Comparison of ENCODE assay signal across 8 cellular contexts in genomic region chr5:177601126-177601525, GRCh38. TPM values are rescaled to one million over a fixed set of nuclear protein-coding genes. Genes with fewer than 3 reads are reported as not detected.
A peak's percentile ranks its signal among the peaks of the same experiment; 100 is the strongest.
DNase-seq lines count a peak whose midpoint lies in the region; ATAC-seq and TF ChIP-seq lines count a peak whose summit lies in the region.

No MANE protein-coding gene starts in this region.

- peaks cover 18% of the 10 kb centered on the region for H3K4me1 Mint-ChIP-seq in T-helper 2 cell treated with Interferon-gamma antibody and Interleukin-4, amounts not matched to agents 5 μg/mL and 100 μg/mL, for 36 hours (ENCODE audit: low read depth)
- peaks cover 32% of the 10 kb centered on the region for H3K4me1 Mint-ChIP-seq in activated CD4-positive, alpha-beta memory T cell treated with anti-CD3 and anti-CD28 coated beads, Interleukin-2, amount 10 ng/mL, durations not matched to agents 7 days and 5 days
- peaks cover 50% of the 10 kb centered on the region for H3K4me1 Mint-ChIP-seq in stimulated activated effector memory CD8-positive, alpha-beta T cell treated with anti-CD3 and anti-CD28 coated beads, Interleukin-12 subunit alpha, Interleukin-12 subunit beta, amount 100 ng/mL, for 72 hours

- H3K36me3 Mint-ChIP-seq in T-helper 2 cell treated with Interferon-gamma antibody and Interleukin-4, amounts not matched to agents 5 μg/mL and 100 μg/mL, for 36 hours (ENCODE audit: low read depth), result peaks cover 11% of the 10 kb centered on the region
- peaks cover 15% of the 10 kb centered on the region for H3K36me3 Mint-ChIP-seq in activated CD4-positive, alpha-beta memory T cell treated with anti-CD3 and anti-CD28 coated beads, Interleukin-2, amount 10 ng/mL, durations not matched to agents 7 days and 5 days (ENCODE audit: low read depth)
- peaks cover 35% of the 10 kb centered on the region for H3K36me3 Mint-ChIP-seq in stimulated activated effector memory CD8-positive, alpha-beta T cell treated with anti-CD3 and anti-CD28 coated beads, Interleukin-12 subunit alpha, Interleukin-12 subunit beta, amount 100 ng/mL, for 72 hours

- no peak for TF ChIP-seq CTCF in foreskin fibroblast (IDR thresholded peaks at IDR 0.05; ENCODE audit: low read depth, low read length)

- no peak for DNase-seq in T-helper 2 cell treated with Interferon-gamma antibody and Interleukin-4, amounts not matched to agents 5 μg/mL and 100 μg/mL, for 36 hours (ENCODE audit: low spot score)
- DNase-seq in T-helper 2 cell, result no peak
- DNase-seq in activated CD4-positive, alpha-beta memory T cell treated with anti-CD3 and anti-CD28 coated beads, Interleukin-2, amount 10 ng/mL, durations not matched to agents 7 days and 5 days, result no peak
- no peak for DNase-seq in foreskin fibroblast
- DNase-seq in stimulated activated effector memory CD8-positive, alpha-beta T cell treated with anti-CD3 and anti-CD28 coated beads, Interleukin-12 subunit alpha, Interleukin-12 subunit beta, amount 100 ng/mL, for 72 hours (ENCODE audit: low spot score in 2 of 2), result no peak
- DNase-seq in stimulated activated CD4-positive, alpha-beta T cell treated with anti-CD3 and anti-CD28 coated beads, Interleukin-12 subunit alpha, Interleukin-12 subunit beta, amount 100 ng/mL, for 4 hours, result no peak
- DNase-seq in superior temporal gyrus (ENCODE audit: extremely low spot score), result no peak

- POLR2A ChIA-PET in activated CD4-positive, alpha-beta memory T cell treated with anti-CD3 and anti-CD28 coated beads, Interleukin-2, amount 10 ng/mL, durations not matched to agents 7 days and 5 days (lab: Charles Lee), result interaction anchor here (0.9 to 2.2 kb wide), 4 partner anchors 8 to 553 kb away, joined by 3 to 10 read pairs (median 7); partner anchors contain the start of genes NHP2 and TMED9

- CTCF ChIA-PET in activated CD4-positive, alpha-beta memory T cell treated with anti-CD3 and anti-CD28 coated beads, Interleukin-2, amount 10 ng/mL, durations not matched to agents 7 days and 5 days (lab: Charles Lee), result interaction anchor here (1.3 kb wide), 1 partner anchor 9 kb away, joined by 5 read pairs; the partner anchor contains the start of gene TMED9

- H3K4me3 ChIP-seq in foreskin fibroblast (ENCODE audit: low read depth in 1 of 2, low read length in 2 of 2), result peak overlapping the region; percentile 88

- no peak for ATAC-seq in stimulated activated effector memory CD8-positive, alpha-beta T cell treated with anti-CD3 and anti-CD28 coated beads, Interleukin-12 subunit alpha, Interleukin-12 subunit beta, amount 100 ng/mL, for 72 hours
- no peak for ATAC-seq in HG02981 (IDR thresholded peaks at IDR 0.05; ENCODE audit: unreplicated experiment)

- H3K4me3 Mint-ChIP-seq in T-helper 2 cell treated with Interferon-gamma antibody and Interleukin-4, amounts not matched to agents 5 μg/mL and 100 μg/mL, for 36 hours, result peak overlapping the region; percentile 95
- H3K4me3 Mint-ChIP-seq in activated CD4-positive, alpha-beta memory T cell treated with anti-CD3 and anti-CD28 coated beads, Interleukin-2, amount 10 ng/mL, durations not matched to agents 7 days and 5 days, result peak overlapping the region; percentile 90
- peak overlapping the region; percentile 84 for H3K4me3 Mint-ChIP-seq in stimulated activated effector memory CD8-positive, alpha-beta T cell treated with anti-CD3 and anti-CD28 coated beads, Interleukin-12 subunit alpha, Interleukin-12 subunit beta, amount 100 ng/mL, for 72 hours

- no peaks in the 10 kb centered on the region for H3K9me3 Mint-ChIP-seq in T-helper 2 cell treated with Interferon-gamma antibody and Interleukin-4, amounts not matched to agents 5 μg/mL and 100 μg/mL, for 36 hours
- no peaks in the 10 kb centered on the region for H3K9me3 Mint-ChIP-seq in activated CD4-positive, alpha-beta memory T cell treated with anti-CD3 and anti-CD28 coated beads, Interleukin-2, amount 10 ng/mL, durations not matched to agents 7 days and 5 days
- H3K9me3 Mint-ChIP-seq in stimulated activated effector memory CD8-positive, alpha-beta T cell treated with anti-CD3 and anti-CD28 coated beads, Interleukin-12 subunit alpha, Interleukin-12 subunit beta, amount 100 ng/mL, for 72 hours, result no peaks in the 10 kb centered on the region

- H3K27me3 Mint-ChIP-seq in T-helper 2 cell treated with Interferon-gamma antibody and Interleukin-4, amounts not matched to agents 5 μg/mL and 100 μg/mL, for 36 hours (ENCODE audit: low read depth), result no peaks in the 10 kb centered on the region
- no peaks in the 10 kb centered on the region for H3K27me3 Mint-ChIP-seq in activated CD4-positive, alpha-beta memory T cell treated with anti-CD3 and anti-CD28 coated beads, Interleukin-2, amount 10 ng/mL, durations not matched to agents 7 days and 5 days

- H3K27ac Mint-ChIP-seq in T-helper 2 cell treated with Interferon-gamma antibody and Interleukin-4, amounts not matched to agents 5 μg/mL and 100 μg/mL, for 36 hours, result no peak overlapping the region
- peak overlapping the region; percentile 75 for H3K27ac Mint-ChIP-seq in activated CD4-positive, alpha-beta memory T cell treated with anti-CD3 and anti-CD28 coated beads, Interleukin-2, amount 10 ng/mL, durations not matched to agents 7 days and 5 days
- peak overlapping the region; percentile 90 for H3K27ac Mint-ChIP-seq in stimulated activated effector memory CD8-positive, alpha-beta T cell treated with anti-CD3 and anti-CD28 coated beads, Interleukin-12 subunit alpha, Interleukin-12 subunit beta, amount 100 ng/mL, for 72 hours

RNA-seq across cellular contexts. Expression of gene B4GALT7, which starts 1.2 kb away (rescaled TPM):
- total RNA-seq in activated CD4-positive, alpha-beta memory T cell treated with anti-CD3 and anti-CD28 coated beads, Interleukin-2, amount 10 ng/mL, durations not matched to agents 7 days and 5 days, result 10 to 100 TPM; 19.5 to 22.1 TPM

RNA-seq across cellular contexts. Expression of gene TMED9, which starts 9.1 kb away (rescaled TPM):
- total RNA-seq in activated CD4-positive, alpha-beta memory T cell treated with anti-CD3 and anti-CD28 coated beads, Interleukin-2, amount 10 ng/mL, durations not matched to agents 7 days and 5 days, result 100 to 1,000 TPM; 135 to 141 TPM

RNA-seq across cellular contexts. Expression of gene FAM193B, which starts 46.8 kb away (rescaled TPM):
- total RNA-seq in activated CD4-positive, alpha-beta memory T cell treated with anti-CD3 and anti-CD28 coated beads, Interleukin-2, amount 10 ng/mL, durations not matched to agents 7 days and 5 days, result 100 to 1,000 TPM; 110 to 112 TPM
